In the genomic region with DNA sequence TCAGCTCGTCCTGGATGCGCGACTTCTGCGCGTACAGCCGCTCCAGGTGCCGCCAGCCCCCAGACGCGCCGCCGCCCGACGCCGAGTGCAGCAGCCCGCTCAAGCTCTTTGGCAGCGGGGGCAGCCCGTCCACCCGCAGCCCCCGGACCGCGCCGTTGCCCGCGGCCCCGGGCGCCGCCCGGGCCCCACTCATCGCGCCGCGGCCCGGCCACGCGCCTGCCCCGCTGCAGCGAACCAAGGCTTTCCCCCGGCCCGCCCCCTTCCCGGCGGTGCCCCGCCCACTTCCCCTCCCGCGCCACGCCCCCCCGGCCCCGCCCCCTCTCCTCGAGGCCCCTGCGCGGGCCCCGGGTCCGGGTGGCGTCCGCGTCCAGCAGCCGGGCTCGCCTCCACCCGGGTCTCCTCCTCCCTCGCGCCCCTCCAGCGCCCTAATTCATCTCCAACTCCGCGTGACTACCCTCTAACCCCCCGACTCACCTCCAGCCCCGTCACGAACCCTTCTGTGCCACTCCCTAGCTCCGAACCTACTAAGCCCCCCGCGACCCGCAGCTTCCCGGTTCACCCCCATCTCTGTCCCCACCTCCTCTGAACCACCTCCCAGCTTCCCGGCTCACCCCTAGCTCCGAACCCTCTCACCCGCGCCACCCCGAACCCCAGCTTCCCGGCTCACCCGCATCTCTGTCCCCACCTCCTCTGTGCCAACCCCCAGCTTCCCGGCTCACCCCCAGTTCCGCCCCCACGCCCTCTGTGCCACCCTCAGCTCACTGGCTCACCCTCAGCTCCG, we compare ENCODE assay signal across 1 cellular context.
TF ChIP-seq lines count a peak whose summit lies in the region.

Gene FAM89A, minus strand, starts transcription at position 236 of the 781 bp plus-strand sequence. Its CDS starts 43 bp downstream, at position 193.

TF ChIP-seq in K562, 482 proteins besides CTCF, POLR2A, EP300 and RAD21 (continued from another document and continues in another):
- TF ChIP-seq ZNF407 (IDR thresholded peaks at IDR 0.05; ENCODE audit: low read depth) (0 out of 2 replicates have a peak, but pooled peaks have one; percentile 25), MNT (conservative IDR thresholded peaks at IDR 0.05) (0 out of 4 replicates have a peak, but pooled peaks of 1 of the 2 experiments have one; percentile 22), MAZ (CRISPR knock-in tag; conservative IDR thresholded peaks at IDR 0.05 in 1 of 2, IDR thresholded peaks at IDR 0.05 in 1 of 2) (peak; percentile 3 to 45; a peak in 3 of 4 replicates), CCAR2 (IDR thresholded peaks at IDR 0.05; ENCODE audit: low read depth, low read length) (no peak), MYC (IDR thresholded peaks at IDR 0.05; ENCODE audit: low read depth, low read length) (peak; percentile 52), MYC (CRISPR knock-in tag; IDR thresholded peaks at IDR 0.05; ENCODE audit: borderline replicate concordance, low read depth) (no peak), ZBTB7A (IDR thresholded peaks at IDR 0.05; ENCODE audit: borderline replicate concordance, control insufficient read depth, low read depth, low read length) (peak; percentile 36; the same call in 1 of the 2 replicates), NONO (IDR thresholded peaks at IDR 0.05; ENCODE audit: low read depth in 2 of 2, low read length in 1 of 2) (peak; percentile 32 to 93; a peak in 2 of 4 replicates), NFATC3 (IDR thresholded peaks at IDR 0.05) (peak; percentile 89), CC2D1A (IDR thresholded peaks at IDR 0.05) (peak; percentile 54; the same call in 1 of the 2 replicates), KDM2B (CRISPR knock-in tag; IDR thresholded peaks at IDR 0.05) (peak; percentile 96), THRB (CRISPR knock-in tag; conservative IDR thresholded peaks at IDR 0.05) (peak; percentile 85; the same call in 1 of the 2 replicates), KAT7 (CRISPR knock-in tag; IDR thresholded peaks at IDR 0.05; ENCODE audit: borderline replicate concordance) (0 out of 2 replicates have a peak, but pooled peaks have one; percentile 4), DPF2 (IDR thresholded peaks at IDR 0.05) (peak; percentile 57; the same call in 1 of the 2 replicates), POLR2B (IDR thresholded peaks at IDR 0.05; ENCODE audit: low read depth, partially characterized antibody) (peak; percentile 87), HDAC1 (IDR thresholded peaks at IDR 0.05) (peak in 1 of 2 experiments; percentile 64; a peak in 2 of 4 replicates), LARP7 (IDR thresholded peaks at IDR 0.05) (peak; percentile 81; the same call in 1 of the 2 replicates), TOE1 (IDR thresholded peaks at IDR 0.05; ENCODE audit: borderline replicate concordance) (peak; percentile 72), TOE1 (CRISPR knock-in tag; IDR thresholded peaks at IDR 0.05; ENCODE audit: borderline replicate concordance, low read depth) (no peak), PCBP1 (IDR thresholded peaks at IDR 0.05; ENCODE audit: low read depth, low read length, poor library complexity, severe bottlenecking) (peak; percentile 27), ZNF766 (CRISPR knock-in tag; conservative IDR thresholded peaks at IDR 0.05) (0 out of 2 replicates have a peak, but pooled peaks have one; percentile 12), NRF1 (conservative IDR thresholded peaks at IDR 0.05 in 1 of 2, IDR thresholded peaks at IDR 0.05 in 1 of 2) (peak; percentile 56 to 58; a peak in 3 of 4 replicates), ARID1B (IDR thresholded peaks at IDR 0.05) (peak; percentile 57), ELF4 (CRISPR knock-in tag; IDR thresholded peaks at IDR 0.05) (peak; percentile 88; the same call in 1 of the 2 replicates), ZNF507 (tag; conservative IDR thresholded peaks at IDR 0.05) (no peak), SUPT5H (IDR thresholded peaks at IDR 0.05) (peak; percentile 87), GATAD2B (IDR thresholded peaks at IDR 0.05; ENCODE audit: borderline replicate concordance) (peak; percentile 93), ZNF253 (CRISPR knock-in tag; conservative IDR thresholded peaks at IDR 0.05) (no peak), E2F6 (IDR thresholded peaks at IDR 0.05; ENCODE audit: borderline replicate concordance in 1 of 2, extremely low read depth in 1 of 2, insufficient read depth in 1 of 2, insufficient read length in 1 of 2, low read depth in 1 of 2, low read length in 1 of 2, poor library complexity in 1 of 2, severe bottlenecking in 1 of 2) (peak; percentile 47 to 90), NFRKB (IDR thresholded peaks at IDR 0.05; ENCODE audit: low read depth) (peak; percentile 83; the same call in 1 of the 2 replicates), YY1 (IDR thresholded peaks at IDR 0.05; ENCODE audit: borderline replicate concordance in 1 of 3, control insufficient read depth in 1 of 3, extremely low read depth in 1 of 3, insufficient read depth in 3 of 3, insufficient read length in 1 of 3, insufficient replicate concordance in 2 of 3, low read depth in 1 of 3, low read length in 2 of 3) (peak in 1 of 3 experiments; percentile 9), RBFOX2 (IDR thresholded peaks at IDR 0.05; ENCODE audit: low read depth, low read length) (peak; percentile 43), SREBF1 (IDR thresholded peaks at IDR 0.05; ENCODE audit: borderline replicate concordance, low read depth, low read length) (no peak), MIER1 (IDR thresholded peaks at IDR 0.05; ENCODE audit: low read depth) (0 out of 2 replicates have a peak, but pooled peaks have one; percentile 45), PYGO2 (tag; IDR thresholded peaks at IDR 0.05) (no peak)
- TF ChIP-seq, protein P1, sequence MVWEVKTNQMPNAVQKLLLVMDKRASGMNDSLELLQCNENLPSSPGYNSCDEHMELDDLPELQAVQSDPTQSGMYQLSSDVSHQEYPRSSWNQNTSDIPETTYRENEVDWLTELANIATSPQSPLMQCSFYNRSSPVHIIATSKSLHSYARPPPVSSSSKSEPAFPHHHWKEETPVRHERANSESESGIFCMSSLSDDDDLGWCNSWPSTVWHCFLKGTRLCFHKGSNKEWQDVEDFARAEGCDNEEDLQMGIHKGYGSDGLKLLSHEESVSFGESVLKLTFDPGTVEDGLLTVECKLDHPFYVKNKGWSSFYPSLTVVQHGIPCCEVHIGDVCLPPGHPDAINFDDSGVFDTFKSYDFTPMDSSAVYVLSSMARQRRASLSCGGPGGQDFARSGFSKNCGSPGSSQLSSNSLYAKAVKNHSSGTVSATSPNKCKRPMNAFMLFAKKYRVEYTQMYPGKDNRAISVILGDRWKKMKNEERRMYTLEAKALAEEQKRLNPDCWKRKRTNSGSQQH (CRISPR knock-in tag; IDR thresholded peaks at IDR 0.05), result peak; percentile 88
- TF ChIP-seq, protein P2, sequence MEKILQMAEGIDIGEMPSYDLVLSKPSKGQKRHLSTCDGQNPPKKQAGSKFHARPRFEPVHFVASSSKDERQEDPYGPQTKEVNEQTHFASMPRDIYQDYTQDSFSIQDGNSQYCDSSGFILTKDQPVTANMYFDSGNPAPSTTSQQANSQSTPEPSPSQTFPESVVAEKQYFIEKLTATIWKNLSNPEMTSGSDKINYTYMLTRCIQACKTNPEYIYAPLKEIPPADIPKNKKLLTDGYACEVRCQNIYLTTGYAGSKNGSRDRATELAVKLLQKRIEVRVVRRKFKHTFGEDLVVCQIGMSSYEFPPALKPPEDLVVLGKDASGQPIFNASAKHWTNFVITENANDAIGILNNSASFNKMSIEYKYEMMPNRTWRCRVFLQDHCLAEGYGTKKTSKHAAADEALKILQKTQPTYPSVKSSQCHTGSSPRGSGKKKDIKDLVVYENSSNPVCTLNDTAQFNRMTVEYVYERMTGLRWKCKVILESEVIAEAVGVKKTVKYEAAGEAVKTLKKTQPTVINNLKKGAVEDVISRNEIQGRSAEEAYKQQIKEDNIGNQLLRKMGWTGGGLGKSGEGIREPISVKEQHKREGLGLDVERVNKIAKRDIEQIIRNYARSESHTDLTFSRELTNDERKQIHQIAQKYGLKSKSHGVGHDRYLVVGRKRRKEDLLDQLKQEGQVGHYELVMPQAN (IDR thresholded peaks at IDR 0.05; ENCODE audit: borderline replicate concordance), result peak; percentile 67
- TF ChIP-seq, protein P3, sequence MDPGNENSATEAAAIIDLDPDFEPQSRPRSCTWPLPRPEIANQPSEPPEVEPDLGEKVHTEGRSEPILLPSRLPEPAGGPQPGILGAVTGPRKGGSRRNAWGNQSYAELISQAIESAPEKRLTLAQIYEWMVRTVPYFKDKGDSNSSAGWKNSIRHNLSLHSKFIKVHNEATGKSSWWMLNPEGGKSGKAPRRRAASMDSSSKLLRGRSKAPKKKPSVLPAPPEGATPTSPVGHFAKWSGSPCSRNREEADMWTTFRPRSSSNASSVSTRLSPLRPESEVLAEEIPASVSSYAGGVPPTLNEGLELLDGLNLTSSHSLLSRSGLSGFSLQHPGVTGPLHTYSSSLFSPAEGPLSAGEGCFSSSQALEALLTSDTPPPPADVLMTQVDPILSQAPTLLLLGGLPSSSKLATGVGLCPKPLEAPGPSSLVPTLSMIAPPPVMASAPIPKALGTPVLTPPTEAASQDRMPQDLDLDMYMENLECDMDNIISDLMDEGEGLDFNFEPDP (CRISPR knock-in tag; IDR thresholded peaks at IDR 0.05), result 0 out of 2 replicates have a peak, but pooled peaks have one; percentile 29
